ENCODE assay signal across 8 cellular contexts in the genomic region with DNA sequence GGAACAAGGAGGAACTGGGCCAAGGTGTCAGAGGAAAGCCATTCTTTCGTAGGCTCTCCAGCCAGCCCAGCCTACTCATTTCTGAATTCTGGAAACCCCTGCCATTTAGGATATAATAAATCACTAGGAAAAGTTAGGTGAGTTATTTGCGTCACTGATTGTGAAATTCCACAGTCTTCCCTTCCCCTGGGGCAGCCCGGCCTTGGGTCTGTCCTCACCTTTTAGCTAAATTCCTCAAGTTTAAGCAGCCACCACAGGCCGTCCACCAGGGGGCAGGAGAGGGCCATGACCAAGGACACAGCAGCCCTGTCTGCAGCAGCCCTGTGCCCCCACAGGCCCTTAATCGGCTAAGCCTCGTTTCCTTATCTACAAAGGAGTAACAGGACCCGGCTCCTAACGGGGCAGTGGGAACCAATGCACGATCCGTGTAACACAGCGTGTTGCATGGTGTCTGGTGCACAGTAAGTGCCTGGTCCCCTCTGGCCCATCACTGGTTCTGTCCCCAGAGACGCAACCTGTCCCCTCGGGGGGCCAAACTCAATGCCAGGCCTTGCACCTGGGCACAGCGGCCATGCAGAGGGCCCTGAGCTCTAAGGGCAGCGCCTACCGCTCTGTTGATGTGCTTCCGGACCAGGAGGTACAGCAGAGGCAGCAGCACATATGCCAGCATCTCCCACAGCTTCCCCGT. TPM values are rescaled to one million over a fixed set of nuclear protein-coding genes. Genes with fewer than 3 reads are reported as not detected.
DNase-seq lines count a peak whose midpoint lies in the region; ATAC-seq and TF ChIP-seq lines count a peak whose summit lies in the region.

No MANE protein-coding gene starts in this region.

- TF ChIP-seq CTCF in RWPE2 (IDR thresholded peaks at IDR 0.05; ENCODE audit: poor library complexity, severe bottlenecking): peak; percentile 94
- TF ChIP-seq CTCF in fibroblast of villous mesenchyme (IDR thresholded peaks at IDR 0.05; ENCODE audit: insufficient read depth, low read depth, low read length): peak; percentile 97
- TF ChIP-seq CTCF in neutrophil (IDR thresholded peaks at IDR 0.05): peak; percentile 88

- peaks cover 15% of the 10 kb centered on the region for H3K36me3 ChIP-seq in RWPE2 (ENCODE audit: low read depth)
- H3K36me3 ChIP-seq in neutrophil: no peaks in the 10 kb centered on the region

- no peak overlapping the region for H3K4me3 Mint-ChIP-seq in activated T-helper 2 cell treated with anti-CD3 and anti-CD28 coated beads, Interferon-gamma antibody, Interleukin-2, Interleukin-4, amounts not matched to agents 10 μg/mL and 5 μg/mL and 100 μg/mL, durations not matched to agents 14 hours and 24 hours and 36 hours (ENCODE audit: low read depth)

- no peaks in the 10 kb centered on the region for H3K27me3 Mint-ChIP-seq in activated T-helper 2 cell treated with anti-CD3 and anti-CD28 coated beads, Interferon-gamma antibody, Interleukin-2, Interleukin-4, amounts not matched to agents 10 μg/mL and 5 μg/mL and 100 μg/mL, durations not matched to agents 14 hours and 24 hours and 36 hours (ENCODE audit: low read depth)

- H3K27ac Mint-ChIP-seq in activated T-helper 2 cell treated with anti-CD3 and anti-CD28 coated beads, Interferon-gamma antibody, Interleukin-2, Interleukin-4, amounts not matched to agents 10 μg/mL and 5 μg/mL and 100 μg/mL, durations not matched to agents 14 hours and 24 hours and 36 hours: no peak overlapping the region

- H3K27me3 ChIP-seq in RWPE2 (ENCODE audit: insufficient read depth, poor library complexity, severe bottlenecking) (no peaks in the 10 kb centered on the region), neutrophil (no peaks in the 10 kb centered on the region)

- peak; percentile 84 for DNase-seq in DMS79 treated with DMSO at 0.1 percent for 48 hours (lab: John Stamatoyannopoulos, UW)
- peak; percentile 80 for DNase-seq in Jurkat, Clone E6-1 (ENCODE audit: low read depth, low spot score)
- DNase-seq in RWPE2 (ENCODE audit: low spot score): peak; percentile 92
- DNase-seq in activated T-helper 2 cell treated with anti-CD3 and anti-CD28 coated beads, Interferon-gamma antibody, Interleukin-2, Interleukin-4, amounts not matched to agents 10 μg/mL and 5 μg/mL and 100 μg/mL, durations not matched to agents 14 hours and 24 hours and 36 hours (ENCODE audit: low spot score): peak; percentile 70
- DNase-seq in fibroblast of villous mesenchyme (ENCODE audit: low read depth): peak; percentile 95
- peak; percentile 57 for DNase-seq in stromal cell of bone marrow (ENCODE audit: low read depth)
- no peak for DNase-seq in NCI-H2107 (lab: John Stamatoyannopoulos, UW)

- peaks cover 24% of the 10 kb centered on the region for H3K4me1 ChIP-seq in RWPE2 (ENCODE audit: insufficient read depth, poor library complexity, severe bottlenecking)
- peaks cover 5% of the 10 kb centered on the region in 2 experiments for H3K4me1 ChIP-seq in neutrophil (ENCODE audit: control insufficient read depth in 1 of 2, insufficient read depth in 1 of 2, low read depth in 1 of 2, low read length in 1 of 2)

- intact Hi-C loops in activated T-helper 2 cell treated with anti-CD3 and anti-CD28 coated beads, Interferon-gamma antibody, Interleukin-2, Interleukin-4, amounts not matched to agents 10 μg/mL and 5 μg/mL and 100 μg/mL, durations not matched to agents 14 hours and 24 hours and 36 hours (cut with micrococcal nuclease): loop anchor here (1.0 to 5.0 kb wide), 3 partner anchors 85 to 381 kb away; no protein-coding TSS in a partner anchor

- H3K27ac ChIP-seq in RWPE2 (ENCODE audit: poor library complexity, severe bottlenecking): peak overlapping the region; percentile 60
- H3K27ac ChIP-seq in neutrophil: no peak overlapping the region

- no peaks in the 10 kb centered on the region for H3K9me3 Mint-ChIP-seq in activated T-helper 2 cell treated with anti-CD3 and anti-CD28 coated beads, Interferon-gamma antibody, Interleukin-2, Interleukin-4, amounts not matched to agents 10 μg/mL and 5 μg/mL and 100 μg/mL, durations not matched to agents 14 hours and 24 hours and 36 hours

- H3K4me3 ChIP-seq in Jurkat, Clone E6-1 (ENCODE audit: low read length): no peak overlapping the region
- no peak overlapping the region for H3K4me3 ChIP-seq in RWPE2 (ENCODE audit: severe bottlenecking)
- no peak overlapping the region for H3K4me3 ChIP-seq in fibroblast of villous mesenchyme (ENCODE audit: low read depth, low read length)
- H3K4me3 ChIP-seq in neutrophil (ENCODE audit: low read depth in 1 of 2, low read length in 1 of 2): no peak overlapping the region

- peaks cover 14% of the 10 kb centered on the region for H3K4me1 Mint-ChIP-seq in activated T-helper 2 cell treated with anti-CD3 and anti-CD28 coated beads, Interferon-gamma antibody, Interleukin-2, Interleukin-4, amounts not matched to agents 10 μg/mL and 5 μg/mL and 100 μg/mL, durations not matched to agents 14 hours and 24 hours and 36 hours (ENCODE audit: low read depth)

- no peaks in the 10 kb centered on the region for H3K36me3 Mint-ChIP-seq in activated T-helper 2 cell treated with anti-CD3 and anti-CD28 coated beads, Interferon-gamma antibody, Interleukin-2, Interleukin-4, amounts not matched to agents 10 μg/mL and 5 μg/mL and 100 μg/mL, durations not matched to agents 14 hours and 24 hours and 36 hours (ENCODE audit: low read depth)

- peak; percentile 77 for ATAC-seq in RWPE2 (ENCODE audit: low read depth)

- H3K9me3 ChIP-seq in RWPE2 (ENCODE audit: severe bottlenecking) (no peaks in the 10 kb centered on the region), neutrophil (no peaks in the 10 kb centered on the region)

RNA-seq across cellular contexts. Expression of a gene that starts 18.1 kb away (rescaled TPM):
- polyA plus RNA-seq in Jurkat, Clone E6-1 (2012; ENCODE audit: insufficient read depth, insufficient read length): 2.2 TPM
- total RNA-seq in activated T-helper 2 cell treated with anti-CD3 and anti-CD28 coated beads, Interferon-gamma antibody, Interleukin-2, Interleukin-4, amounts not matched to agents 10 μg/mL and 5 μg/mL and 100 μg/mL, durations not matched to agents 14 hours and 24 hours and 36 hours: 6.9 and 7.7 TPM in 2 replicates
- total RNA-seq in fibroblast of villous mesenchyme: 6.1 and 9.5 TPM in 2 replicates

RNA-seq across cellular contexts. Expression of a gene that starts 41.4 kb away (rescaled TPM):
- not detected for polyA plus RNA-seq in Jurkat, Clone E6-1 (2012; ENCODE audit: insufficient read depth, insufficient read length)
- not detected in 2 replicates for total RNA-seq in activated T-helper 2 cell treated with anti-CD3 and anti-CD28 coated beads, Interferon-gamma antibody, Interleukin-2, Interleukin-4, amounts not matched to agents 10 μg/mL and 5 μg/mL and 100 μg/mL, durations not matched to agents 14 hours and 24 hours and 36 hours
- 0.97 and 2.2 TPM in 2 replicates for total RNA-seq in fibroblast of villous mesenchyme
